18 cellular contexts compared by ENCODE assay signal in the genomic region with DNA sequence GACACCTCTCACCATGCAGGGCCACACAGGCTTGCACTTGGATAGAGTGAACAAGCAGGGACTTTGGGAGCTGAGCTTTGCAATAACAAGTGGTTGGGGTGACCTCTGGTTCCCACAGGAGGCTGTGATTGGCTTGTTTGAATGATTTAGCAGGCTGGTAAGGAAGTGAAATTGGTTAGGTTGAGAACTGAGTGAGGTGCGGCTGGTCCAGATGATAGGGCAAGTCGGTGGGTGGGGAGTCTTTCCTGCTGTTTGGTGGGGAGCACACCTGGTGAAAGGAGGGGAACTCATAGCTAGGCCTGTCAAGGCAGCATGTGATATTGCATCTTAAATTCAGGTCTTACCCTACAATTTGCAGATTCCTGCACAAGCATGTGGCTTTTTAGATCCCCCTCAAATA.
DNase-seq lines count a peak whose midpoint lies in the region; ATAC-seq and TF ChIP-seq lines count a peak whose summit lies in the region.
"Had no signal": no experiment of that assay in that cellular context is flagged by ENCODE, and none has a peak within 500 bp of the region (broad histone marks: within the 10 kb centered on the region; RNA-seq: fewer than 3 reads in every experiment).

No MANE protein-coding gene starts in this region.

- intact Hi-C loops in Panc1 (cut with micrococcal nuclease; ENCODE audit: unreplicated experiment) (loop anchor here (10.0 kb wide), 1 partner anchor 796 kb away; the partner anchor contains the start of gene ZNF608), tibial artery (cut with DNase I; ENCODE audit: low total_unique reads) (no loop called here)

- peaks cover 6% of the 10 kb centered on the region for H3K9me3 Mint-ChIP-seq in memory B cell

- ATAC-seq in GM19351 (IDR thresholded peaks at IDR 0.05; ENCODE audit: unreplicated experiment) = peak; percentile 41
- ATAC-seq in Panc1 = no peak
- ATAC-seq in memory B cell (ENCODE audit: low read depth) = peak; percentile 39
- ATAC-seq: GM12878 had no signal

- H3K4me1 ChIP-seq in Panc1 (ENCODE audit: control insufficient read depth, insufficient read depth, low read length) (no peaks in the 10 kb centered on the region), tibial artery (no peaks in the 10 kb centered on the region)
- no peaks in the 10 kb centered on the region for H3K4me1 ChIP-seq in effector memory CD4-positive, alpha-beta T cell (ENCODE audit: control insufficient read depth, insufficient read depth, low read length, poor library complexity, severe bottlenecking)
- H3K4me1 ChIP-seq: BLaER1 had no signal

- CTCF ChIA-PET in Panc1 (lab: Charles Lee) = no interaction called here

- DNase-seq in Panc1 (ENCODE audit: low read depth, low spot score) = no peak
- no peak for DNase-seq in memory B cell (ENCODE audit: low spot score in 2 of 2)
- DNase-seq in tibial artery = no peak
- no peak for DNase-seq in effector memory CD4-positive, alpha-beta T cell
- DNase-seq in NCI-H1436 treated with DMSO at 0.1 percent for 48 hours (lab: John Stamatoyannopoulos, UW) = no peak
- DNase-seq in OCI-M2 (lab: John Stamatoyannopoulos, UW; ENCODE audit: unreplicated experiment) = no peak
- DNase-seq: 8988T; CD4-positive, alpha-beta memory T cell; DMS153; DMS79 treated with DMSO at 0.1 percent for 48 hours; GF-D8; HCEC 1CT had no signal

- TF ChIP-seq CTCF in Panc1 (IDR thresholded peaks at IDR 0.05) (no peak), tibial artery (IDR thresholded peaks at IDR 0.05) (no peak)

- H3K4me3 ChIP-seq in Panc1 (ENCODE audit: low read depth in 2 of 2, low read length in 2 of 2) (no peak overlapping the region), tibial artery (no peak overlapping the region)
- H3K4me3 ChIP-seq in effector memory CD4-positive, alpha-beta T cell (ENCODE audit: insufficient read depth, low read depth, low read length, poor library complexity, severe bottlenecking) = no peak overlapping the region
- H3K4me3 ChIP-seq: BLaER1, GM12878 had no signal

- H3K9me3 ChIP-seq in Panc1 (ENCODE audit: control insufficient read depth, insufficient read depth, low read depth, low read length) (peaks cover 17% of the 10 kb centered on the region), tibial artery (peaks cover 0 to 13% (median 0%) of the 10 kb centered on the region in 3 donors)
- H3K9me3 ChIP-seq in effector memory CD4-positive, alpha-beta T cell (ENCODE audit: control insufficient read depth, low read length) = no peaks in the 10 kb centered on the region

- POLR2A ChIA-PET in Panc1 (lab: Charles Lee) = interaction anchor here (0.6 kb wide), 1 partner anchor 55 kb away, joined by 3 read pairs; no protein-coding TSS in a partner anchor

- H3K36me3 ChIP-seq in Panc1 (ENCODE audit: control insufficient read depth, insufficient read depth, low read length) (no peaks in the 10 kb centered on the region), tibial artery (no peaks in the 10 kb centered on the region)
- no peaks in the 10 kb centered on the region for H3K36me3 ChIP-seq in effector memory CD4-positive, alpha-beta T cell (ENCODE audit: control insufficient read depth, insufficient read depth, low read length)
- H3K36me3 ChIP-seq: BLaER1 had no signal

- peaks cover 2% of the 10 kb centered on the region for H3K36me3 Mint-ChIP-seq in memory B cell
- H3K36me3 Mint-ChIP-seq: CD14-positive monocyte; CD4-positive, alpha-beta memory T cell had no signal

- H3K27ac Mint-ChIP-seq in memory B cell = peak overlapping the region; percentile 48
- H3K27ac Mint-ChIP-seq: CD14-positive monocyte; CD4-positive, alpha-beta memory T cell had no signal

- H3K27me3 ChIP-seq in Panc1 (ENCODE audit: control insufficient read depth, insufficient read depth, low read length) = no peaks in the 10 kb centered on the region
- H3K27me3 ChIP-seq in tibial artery = no peaks in the 10 kb centered on the region
- no peaks in the 10 kb centered on the region for H3K27me3 ChIP-seq in effector memory CD4-positive, alpha-beta T cell (replicated peaks; ENCODE audit: control insufficient read depth, insufficient read depth, low read length, poor library complexity, severe bottlenecking)
- H3K27me3 ChIP-seq: BLaER1 had no signal

- H3K4me3 Mint-ChIP-seq in memory B cell = no peak overlapping the region
- H3K4me3 Mint-ChIP-seq: CD14-positive monocyte; CD4-positive, alpha-beta memory T cell; IgD-negative memory B cell had no signal

- in situ Hi-C loops in Panc1 (cut with HindIII; ENCODE audit: low pct_unique_long_range_greater_than_20kb, low sequenced_read_pairs) = no loop called here

- peak overlapping the region; percentile 48; the same call in 1 of the 2 replicates for H3K27ac ChIP-seq in Panc1 (ENCODE audit: low read length)
- H3K27ac ChIP-seq in tibial artery = no peak overlapping the region
- H3K27ac ChIP-seq in effector memory CD4-positive, alpha-beta T cell (ENCODE audit: insufficient read depth, low read length, poor library complexity, severe bottlenecking) = no peak overlapping the region
- H3K27ac ChIP-seq: BLaER1, HL-60 had no signal

- no TSS peak for BruUV-seq in Panc1 (replicated peaks; lab: Mats Ljungman, UMichigan)

- peaks cover 8% of the 10 kb centered on the region for H3K4me1 Mint-ChIP-seq in memory B cell
- H3K4me1 Mint-ChIP-seq: CD14-positive monocyte; CD4-positive, alpha-beta memory T cell had no signal

- H3K27me3 Mint-ChIP-seq in memory B cell = no peaks in the 10 kb centered on the region
- H3K27me3 Mint-ChIP-seq: CD4-positive, alpha-beta memory T cell; IgD-negative memory B cell had no signal
